8 cellular contexts compared by ENCODE assay signal in the genomic region with DNA sequence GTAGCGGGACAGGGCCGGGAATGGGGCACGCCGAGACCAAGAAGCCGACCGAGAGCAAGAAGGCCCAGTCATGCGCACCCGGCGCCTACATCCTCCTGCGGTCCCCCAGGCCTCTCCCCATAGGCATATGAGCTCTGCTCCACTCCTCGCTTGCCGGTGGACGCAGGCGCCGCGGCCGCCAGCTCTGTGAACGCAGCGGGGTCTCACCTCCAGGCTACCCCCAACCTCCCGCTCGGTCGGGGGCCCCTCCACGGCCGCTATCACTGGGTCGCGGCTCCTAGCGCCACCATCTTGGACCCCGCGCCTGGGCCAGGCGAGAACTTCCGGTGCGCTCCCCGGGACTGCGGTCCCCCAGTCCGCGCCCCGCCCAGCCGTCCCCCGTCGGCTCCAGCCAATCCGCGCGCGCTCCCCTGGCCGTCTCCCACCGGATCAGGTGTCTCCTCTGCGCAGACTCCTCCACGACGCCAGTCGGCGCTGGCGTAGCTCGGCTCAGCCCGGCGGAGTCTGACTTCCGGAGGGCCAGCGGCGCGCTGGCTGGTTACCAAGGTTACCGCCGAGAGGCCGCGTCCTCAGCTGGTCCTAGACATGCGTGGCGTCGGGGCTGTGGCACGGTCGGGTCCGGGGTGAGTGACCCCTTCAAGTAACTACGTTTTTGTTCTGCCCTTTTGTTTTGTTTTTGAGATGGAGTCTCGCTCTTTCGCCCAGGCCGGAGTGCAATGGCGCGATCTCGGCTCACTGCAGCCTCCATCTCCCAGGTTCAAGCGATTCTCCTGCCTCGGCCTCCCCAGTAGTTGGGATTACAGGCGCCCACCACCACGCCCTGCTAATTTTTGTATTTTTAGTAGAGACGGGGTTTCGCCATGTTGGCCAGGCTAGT. TPM values are rescaled to one million over a fixed set of nuclear protein-coding genes. Genes with fewer than 3 reads are reported as not detected.
DNase-seq lines count a peak whose midpoint lies in the region; ATAC-seq and TF ChIP-seq lines count a peak whose summit lies in the region.

A gene (minus strand): TSS at position 328 of the 877 bp plus-strand sequence. CDS start 7,612 bp downstream, outside the sequence.

- peak within 1 kb of the TSS; percentile 31 for H3K14ac ChIP-seq in trophoblast cell (ENCODE audit: low read length)

- peak within 1 kb of the TSS; percentile 22 for H4K91ac ChIP-seq in trophoblast cell (ENCODE audit: low read depth, low read length)

- peak within 1 kb of the TSS; percentile 94 for H3K4me3 Mint-ChIP-seq in activated naive CD8-positive, alpha-beta T cell treated with anti-CD3 and anti-CD28 coated beads, Interleukin-2, amount 50 U/mL, for 24 hours

- H3K4me2 ChIP-seq in SU-DHL-6 (ENCODE audit: low read depth, low read length, poor library complexity, severe bottlenecking) (peak within 1 kb of the TSS; percentile 91), trophoblast cell (ENCODE audit: low read length) (peak within 1 kb of the TSS; percentile 75)

- H3K79me2 ChIP-seq in SU-DHL-6 (ENCODE audit: insufficient read depth, low read length) (peaks cover 23% of the 10 kb centered on the region), trophoblast cell (ENCODE audit: control insufficient read depth, insufficient read depth, low read length, poor library complexity) (peaks cover 2% of the 10 kb centered on the region)

- peak within 1 kb of the TSS; percentile 76 for H3K9ac ChIP-seq in SU-DHL-6 (ENCODE audit: low read length)
- H3K9ac ChIP-seq in trophoblast cell (ENCODE audit: low read length) = peak within 1 kb of the TSS; percentile 89

- H3K4me3 ChIP-seq in SU-DHL-6 (ENCODE audit: insufficient read depth, low read length, poor library complexity, severe bottlenecking) (peak within 1 kb of the TSS; percentile 81), trophoblast cell (ENCODE audit: low read depth, low read length) (peak within 1 kb of the TSS; percentile 91), tibial nerve (peak within 1 kb of the TSS; percentile 65 to 88 (median 77))

- H3K36me3 ChIP-seq in SU-DHL-6 (ENCODE audit: low read length) = peaks cover 27% of the 10 kb centered on the region
- H3K36me3 ChIP-seq in trophoblast cell (ENCODE audit: control insufficient read depth in 1 of 2, insufficient read depth in 2 of 2, low read length in 2 of 2) = peaks cover 5% of the 10 kb centered on the region in 2 experiments
- H3K36me3 ChIP-seq in tibial nerve = peaks cover 0 to 52% (median 5%) of the 10 kb centered on the region in 3 donors

- peaks cover 13% of the 10 kb centered on the region for H3F3A ChIP-seq in SU-DHL-6 (ENCODE audit: insufficient read depth)

- H4K8ac ChIP-seq in trophoblast cell (ENCODE audit: low read depth, low read length) = peak within 1 kb of the TSS; percentile 79

- H2BK5ac ChIP-seq in trophoblast cell (ENCODE audit: low read depth, low read length, poor library complexity) = no peak within 1 kb of the TSS

- H3K4ac ChIP-seq in trophoblast cell (ENCODE audit: low read depth, low read length) = peak within 1 kb of the TSS; percentile 16

- H3K27ac ChIP-seq in SU-DHL-6 (ENCODE audit: low read depth, low read length) (peak within 1 kb of the TSS; percentile 26), trophoblast cell (ENCODE audit: low read depth, low read length) (no peak within 1 kb of the TSS), tibial nerve (peak within 1 kb of the TSS; percentile 58 to 83 (median 78))

- H2AK5ac ChIP-seq in trophoblast cell (ENCODE audit: low read length) = no peak within 1 kb of the TSS

- H3K9me2 ChIP-seq in SU-DHL-6 (replicated peaks; ENCODE audit: insufficient read depth, low read length) = no peaks in the 10 kb centered on the region

- no peak within 1 kb of the TSS for H2BK120ac ChIP-seq in trophoblast cell (ENCODE audit: insufficient read depth, low read length, poor library complexity)

- peak; percentile 74 for DNase-seq in NCI-H128 (lab: John Stamatoyannopoulos, UW; ENCODE audit: unreplicated experiment)
- peak; percentile 99 for DNase-seq in activated naive CD8-positive, alpha-beta T cell treated with anti-CD3 and anti-CD28 coated beads, Interleukin-2, amount 50 U/mL, for 24 hours
- DNase-seq in cardiac septum (ENCODE audit: low spot score) = peak; percentile 97
- DNase-seq in trophoblast cell = peak; percentile 89 to 96
- peak; percentile 88 to 89 for DNase-seq in tibial nerve (ENCODE audit: low spot score in 2 of 2)

- peaks cover 5% of the 10 kb centered on the region for H3K79me1 ChIP-seq in trophoblast cell (ENCODE audit: low read length)

- H3K36me3 Mint-ChIP-seq in activated naive CD8-positive, alpha-beta T cell treated with anti-CD3 and anti-CD28 coated beads, Interleukin-2, amount 50 U/mL, for 24 hours (ENCODE audit: low read depth) = peaks cover 41% of the 10 kb centered on the region

- H3K27ac Mint-ChIP-seq in activated naive CD8-positive, alpha-beta T cell treated with anti-CD3 and anti-CD28 coated beads, Interleukin-2, amount 50 U/mL, for 24 hours = peak within 1 kb of the TSS; percentile 84

- H2AFZ ChIP-seq in SU-DHL-6 (ENCODE audit: low read depth, low read length, severe bottlenecking) (peak within 1 kb of the TSS; percentile 57), trophoblast cell (ENCODE audit: insufficient read depth, low read length, poor library complexity) (peak within 1 kb of the TSS; percentile 56)

- peak; percentile 36 to 65 for TF ChIP-seq POLR2A in tibial nerve (IDR thresholded peaks at IDR 0.05)

- H3K9me3 Mint-ChIP-seq in activated naive CD8-positive, alpha-beta T cell treated with anti-CD3 and anti-CD28 coated beads, Interleukin-2, amount 50 U/mL, for 24 hours = peaks cover 26% of the 10 kb centered on the region

- H3K4me1 ChIP-seq in trophoblast cell (ENCODE audit: control insufficient read depth in 1 of 2, insufficient read depth in 2 of 2, low read length in 2 of 2) (no peaks in the 10 kb centered on the region), tibial nerve (peaks cover 0 to 21% (median 9%) of the 10 kb centered on the region in 4 donors)

- H4K20me1 ChIP-seq in SU-DHL-6 (ENCODE audit: low read depth, low read length) = no peaks in the 10 kb centered on the region

- H2BK12ac ChIP-seq in trophoblast cell (ENCODE audit: low read length) = no peak within 1 kb of the TSS

- H3K27me3 Mint-ChIP-seq in activated naive CD8-positive, alpha-beta T cell treated with anti-CD3 and anti-CD28 coated beads, Interleukin-2, amount 50 U/mL, for 24 hours = no peaks in the 10 kb centered on the region

- H3K18ac ChIP-seq in trophoblast cell (ENCODE audit: low read length) = peak within 1 kb of the TSS; percentile 24

- H3K9me3 ChIP-seq in SU-DHL-6 (ENCODE audit: insufficient read depth, low read length) (peaks cover 8% of the 10 kb centered on the region; the same call in 1 of the 2 replicates), trophoblast cell (ENCODE audit: insufficient read depth, low read depth, low read length) (peaks cover 7% of the 10 kb centered on the region), tibial nerve (peaks cover 0 to 38% (median 4%) of the 10 kb centered on the region in 4 donors)

- peak; percentile 97 for ATAC-seq in HG02678 (IDR thresholded peaks at IDR 0.05; ENCODE audit: unreplicated experiment)
- ATAC-seq in activated naive CD8-positive, alpha-beta T cell treated with anti-CD3 and anti-CD28 coated beads, Interleukin-2, amount 50 U/mL, for 24 hours = peak; percentile 100

- H3K23ac ChIP-seq in trophoblast cell (ENCODE audit: low read length) = no peak within 1 kb of the TSS

- peaks cover 35% of the 10 kb centered on the region for H3K4me1 Mint-ChIP-seq in activated naive CD8-positive, alpha-beta T cell treated with anti-CD3 and anti-CD28 coated beads, Interleukin-2, amount 50 U/mL, for 24 hours

- H4K12ac ChIP-seq in trophoblast cell (ENCODE audit: low read depth, low read length) = peak within 1 kb of the TSS; percentile 43

- peak; percentile 82 to 90 for TF ChIP-seq EP300 in tibial nerve (IDR thresholded peaks at IDR 0.05)

- peak; percentile 81 for TF ChIP-seq CTCF in GM12872 (IDR thresholded peaks at IDR 0.05; ENCODE audit: insufficient read depth, low read depth, low read length)
- TF ChIP-seq CTCF in SU-DHL-6 (IDR thresholded peaks at IDR 0.05; ENCODE audit: insufficient read depth, low read length, poor library complexity, severe bottlenecking) = peak; percentile 78
- peak; percentile 63 to 86 (median 74) for TF ChIP-seq CTCF in tibial nerve (IDR thresholded peaks at IDR 0.05)

- no CpG with 5 or more reads among the region's 82 CpGs for WGBS in trophoblast cell (ENCODE audit: extremely low coverage, insufficient coverage, insufficient read length)
- WGBS in tibial nerve, 2 donors = 3 to 6% methylated on average over 59 of the region's 82 CpGs

- intact Hi-C loops in cardiac septum (cut with DNase I) = loop anchor here (2.0 kb wide), 1 partner anchor 79 kb away; no protein-coding TSS in a partner anchor

- H3K27me3 ChIP-seq in SU-DHL-6 (ENCODE audit: low read length) = no peaks in the 10 kb centered on the region
- no peaks in the 10 kb centered on the region for H3K27me3 ChIP-seq in trophoblast cell (ENCODE audit: insufficient read depth, low read length)
- H3K27me3 ChIP-seq in tibial nerve = no peaks in the 10 kb centered on the region

RNA-seq across cellular contexts. Expression of the gene that starts here (rescaled TPM):
- total RNA-seq in cardiac septum = 5.8 TPM
- 2.3 and 2.5 TPM in 2 replicates for polyA plus RNA-seq in trophoblast cell (2013)
- 10 to 100 TPM; 19.6 to 37.2 (median 25.6) TPM for total RNA-seq in tibial nerve
